Comparison of ENCODE assay signal across 1 cellular context in genomic region chr15:82304691-82305090, GRCh38. TPM values are rescaled to one million over a fixed set of nuclear protein-coding genes. Genes with fewer than 3 reads are reported as not detected.
"Had no signal": no experiment of that assay in that cellular context is flagged by ENCODE, and none has a peak within 500 bp of the region (broad histone marks: within the 10 kb centered on the region; RNA-seq: fewer than 3 reads in every experiment).

No MANE protein-coding gene starts in this region.

RNA-seq across cellular contexts. Expression of gene GOLGA6L10, which starts 44.6 kb away (rescaled TPM):
- total RNA-seq: HT-29 had no signal
